Comparison of ENCODE assay signal across 1 cellular context in genomic region chr2:230684222-230685164, GRCh38.
TF ChIP-seq lines count a peak whose summit lies in the region.

No MANE protein-coding gene starts in this region.

TF ChIP-seq in H1, 55 proteins besides CTCF, POLR2A, EP300 and RAD21:
- TF ChIP-seq RBBP5 (IDR thresholded peaks at IDR 0.05; ENCODE audit: borderline replicate concordance, low read depth, low read length) (no peak), BRCA1 (IDR thresholded peaks at IDR 0.05; ENCODE audit: low read depth, low read length) (no peak), TBP (IDR thresholded peaks at IDR 0.05; ENCODE audit: low read depth, low read length) (no peak), ZNF274 (IDR thresholded peaks at IDR 0.05; ENCODE audit: borderline replicate concordance, extremely low read depth, low read length) (no peak), KDM1A (IDR thresholded peaks at IDR 0.05; ENCODE audit: borderline replicate concordance, low read length) (no peak), BACH1 (IDR thresholded peaks at IDR 0.05; ENCODE audit: low read length) (no peak), CREB1 (IDR thresholded peaks at IDR 0.05) (no peak), HDAC2 (IDR thresholded peaks at IDR 0.05; ENCODE audit: borderline replicate concordance in 1 of 2, low read depth in 2 of 2, low read length in 2 of 2) (no peak), NRF1 (IDR thresholded peaks at IDR 0.05; ENCODE audit: low read depth, low read length) (no peak), MAFK (IDR thresholded peaks at IDR 0.05; ENCODE audit: low read depth, low read length) (no peak), SIRT6 (IDR thresholded peaks at IDR 0.05; ENCODE audit: low read length) (no peak)
- TF ChIP-seq, protein P1, sequence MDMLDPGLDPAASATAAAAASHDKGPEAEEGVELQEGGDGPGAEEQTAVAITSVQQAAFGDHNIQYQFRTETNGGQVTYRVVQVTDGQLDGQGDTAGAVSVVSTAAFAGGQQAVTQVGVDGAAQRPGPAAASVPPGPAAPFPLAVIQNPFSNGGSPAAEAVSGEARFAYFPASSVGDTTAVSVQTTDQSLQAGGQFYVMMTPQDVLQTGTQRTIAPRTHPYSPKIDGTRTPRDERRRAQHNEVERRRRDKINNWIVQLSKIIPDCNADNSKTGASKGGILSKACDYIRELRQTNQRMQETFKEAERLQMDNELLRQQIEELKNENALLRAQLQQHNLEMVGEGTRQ (IDR thresholded peaks at IDR 0.05; ENCODE audit: low read length), result no peak
TF ChIP-seq in H1: peak in this region for 0.
